ENCODE assay signal across 17 cellular contexts in the genomic region with DNA sequence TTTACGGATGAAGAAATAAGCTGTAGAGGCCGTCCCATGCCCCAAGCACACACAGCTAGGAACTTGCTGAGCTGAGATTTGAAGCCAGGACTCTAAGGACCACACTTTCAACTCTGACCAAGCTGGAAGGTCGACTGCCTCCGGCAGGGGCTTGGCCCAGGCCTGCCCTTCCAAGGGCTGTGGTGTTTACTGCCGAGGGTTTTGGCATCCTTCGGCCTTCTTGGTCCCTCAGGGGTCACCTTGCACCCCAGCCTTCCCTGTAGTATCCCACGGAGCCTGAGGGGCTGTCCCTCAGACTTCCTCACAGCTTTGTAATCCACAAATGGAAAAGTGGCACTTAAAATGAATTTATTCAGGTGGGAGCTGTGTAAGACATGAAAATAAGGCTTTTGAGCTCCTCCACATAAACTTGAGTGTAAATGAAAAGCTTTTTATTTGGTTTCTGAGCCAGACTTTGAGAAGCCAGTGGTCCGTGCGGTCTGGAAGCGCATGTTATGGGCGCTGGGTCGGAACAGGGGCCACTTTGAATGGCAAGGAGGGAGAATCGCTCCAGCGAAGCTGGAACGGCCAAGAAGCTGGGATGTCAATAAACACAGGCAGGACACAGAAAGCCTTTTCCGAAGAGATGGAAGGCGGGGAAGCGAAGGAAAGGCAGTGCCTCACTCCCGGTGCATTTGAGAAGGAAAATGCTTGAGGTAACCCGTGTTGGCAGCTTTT.
DNase-seq lines count a peak whose midpoint lies in the region; ATAC-seq and TF ChIP-seq lines count a peak whose summit lies in the region.
"Had no signal": no experiment of that assay in that cellular context is flagged by ENCODE, and none has a peak within 500 bp of the region (broad histone marks: within the 10 kb centered on the region; RNA-seq: fewer than 3 reads in every experiment).

No MANE protein-coding gene starts in this region.

- DNase-seq in kidney glomerular epithelial cell (lab: John Stamatoyannopoulos, UW) (peak; percentile 19), neural progenitor cell (ENCODE audit: low spot score) (no peak), glomerular visceral epithelial cell (ENCODE audit: extremely low spot score) (no peak)
- no peak for DNase-seq in activated CD4-positive, alpha-beta T cell treated with anti-CD3 and anti-CD28 coated beads, Interleukin-2, amount 50 U/mL, for 1 hour
- DNase-seq: C1 segment of cervical spinal cord; CD8-positive, alpha-beta memory T cell; NCI-H1092 treated with DMSO at 0.1 percent for 48 hours; NCI-H1694; NCI-H748 treated with DMSO at 0.1 percent for 48 hours; NK-92 treated with Interleukin-12 subunit alpha and Interleukin-12 subunit beta, amount 100 ng/mL, for 24 hours; OCI-M1; Right ventricle myocardium superior had no signal

- H3K27me3 ChIP-seq in BLaER1 (no peaks in the 10 kb centered on the region), neural progenitor cell (no peaks in the 10 kb centered on the region), gastroesophageal sphincter (no peaks in the 10 kb centered on the region)

- H3K79me2 ChIP-seq in neural progenitor cell (ENCODE audit: low read depth): no peaks in the 10 kb centered on the region

- no peaks in the 10 kb centered on the region for H4K20me1 ChIP-seq in BLaER1
- H4K20me1 ChIP-seq in neural progenitor cell (ENCODE audit: low read depth): no peaks in the 10 kb centered on the region

- TF ChIP-seq CTCF in VCaP (conservative IDR thresholded peaks at IDR 0.05) (no peak), neural progenitor cell (IDR thresholded peaks at IDR 0.05) (no peak), gastroesophageal sphincter (IDR thresholded peaks at IDR 0.05) (no peak)

- H3K4me3 ChIP-seq in BLaER1: no peak overlapping the region
- no peak overlapping the region for H3K4me3 ChIP-seq in neural progenitor cell
- H3K4me3 ChIP-seq in gastroesophageal sphincter: peak overlapping the region in 1 of 2 donors; percentile 27

- H3K36me3 Mint-ChIP-seq in neural progenitor cell: no peaks in the 10 kb centered on the region
- H3K36me3 Mint-ChIP-seq: CD8-positive, alpha-beta memory T cell; IgD-negative memory B cell had no signal

- H3K9me3 ChIP-seq in BLaER1 (no peaks in the 10 kb centered on the region), neural progenitor cell (ENCODE audit: low read depth) (no peaks in the 10 kb centered on the region), gastroesophageal sphincter (no peaks in the 10 kb centered on the region)

- no peak for TF ChIP-seq EP300 in gastroesophageal sphincter (IDR thresholded peaks at IDR 0.05)

- H3K27ac ChIP-seq in BLaER1 (no peak overlapping the region), VCaP (peak overlapping the region; percentile 62), neural progenitor cell (no peak overlapping the region), gastroesophageal sphincter (peak overlapping the region in 1 of 4 donors; percentile 51)

- no peak for TF ChIP-seq POLR2A in gastroesophageal sphincter (IDR thresholded peaks at IDR 0.05)

- no peak overlapping the region for H3K4me3 Mint-ChIP-seq in neural progenitor cell
- H3K4me3 Mint-ChIP-seq: CD8-positive, alpha-beta memory T cell; IgD-negative memory B cell had no signal

- H3K9me3 Mint-ChIP-seq in neural progenitor cell: no peaks in the 10 kb centered on the region
- H3K9me3 Mint-ChIP-seq: CD8-positive, alpha-beta memory T cell had no signal

- peak overlapping the region; percentile 98 for H3K27ac Mint-ChIP-seq in neural progenitor cell
- H3K27ac Mint-ChIP-seq: IgD-negative memory B cell had no signal

- H3K27me3 Mint-ChIP-seq in neural progenitor cell (ENCODE audit: insufficient read depth, low read depth): peaks cover 7% of the 10 kb centered on the region

- no peaks in the 10 kb centered on the region for H3K36me3 ChIP-seq in BLaER1
- H3K36me3 ChIP-seq in neural progenitor cell: no peaks in the 10 kb centered on the region
- H3K36me3 ChIP-seq in gastroesophageal sphincter: no peaks in the 10 kb centered on the region

- H3K9ac ChIP-seq in BLaER1 (no peak overlapping the region), neural progenitor cell (no peak overlapping the region)

- H3K4me1 ChIP-seq in BLaER1: peaks cover 44% of the 10 kb centered on the region
- H3K4me1 ChIP-seq in neural progenitor cell: peaks cover 19% of the 10 kb centered on the region
- H3K4me1 ChIP-seq in gastroesophageal sphincter: peaks cover 0 to 37% (median 0%) of the 10 kb centered on the region in 3 donors

- peaks cover 41% of the 10 kb centered on the region for H3K4me1 Mint-ChIP-seq in neural progenitor cell

- WGBS in gastroesophageal sphincter (ENCODE audit: low coverage in 1 of 2), 2 donors: 55 to 69% methylated on average over 5 to 7 of the region's 20 CpGs

- H3K4me2 ChIP-seq in BLaER1 (peak overlapping the region; percentile 60), neural progenitor cell (no peak overlapping the region)

- H3F3A ChIP-seq in neural progenitor cell (ENCODE audit: low read depth): no peaks in the 10 kb centered on the region

- no peak for ATAC-seq in gastroesophageal sphincter
- no peak for ATAC-seq in esophagus mucosa

- H2AFZ ChIP-seq in neural progenitor cell (replicated peaks): no peak overlapping the region
